In genomic region chr20:4998160-4998651, GRCh38 we compare ENCODE assay signal across 12 cellular contexts. TPM values are rescaled to one million over a fixed set of nuclear protein-coding genes. Genes with fewer than 3 reads are reported as not detected.
DNase-seq lines count a peak whose midpoint lies in the region; ATAC-seq, FAIRE-seq and TF ChIP-seq lines count a peak whose summit lies in the region.
"Had no signal": no experiment of that assay in that cellular context is flagged by ENCODE, and none has a peak within 500 bp of the region (broad histone marks: within the 10 kb centered on the region; RNA-seq: fewer than 3 reads in every experiment).

No MANE protein-coding gene starts in this region.

- TF ChIP-seq POLR2A in GM12891 (IDR thresholded peaks at IDR 0.05; ENCODE audit: low read depth, low read length): no peak

- H3K27me3 Mint-ChIP-seq in CD14-positive monocyte (ENCODE audit: low read depth in 3 of 3): peaks cover 0 to 2% (median 0%) of the 10 kb centered on the region in 3 donors

- DNase-seq in CD14-positive monocyte (ENCODE audit: low spot score): no peak
- DNase-seq in NOMO-1 treated with dmso at 0.1 percent for 144 hours (lab: John Stamatoyannopoulos, UW; ENCODE audit: unreplicated experiment): peak; percentile 60
- DNase-seq in fibroblast of pulmonary artery (ENCODE audit: low read depth): no peak
- no peak for DNase-seq in GM12891 (ENCODE audit: insufficient read length, low spot score)
- no peak for DNase-seq in mucosa of descending colon
- DNase-seq: cerebellar nuclear complex, NCI-H524 treated with DMSO at 0.1 percent for 48 hours, stomach had no signal

- H3K4me1 Mint-ChIP-seq in CD14-positive monocyte: peaks cover 49% of the 10 kb centered on the region

- H3K36me3 ChIP-seq in mucosa of descending colon (ENCODE audit: low read depth): no peaks in the 10 kb centered on the region
- H3K36me3 ChIP-seq: stomach had no signal

- no peak for FAIRE-seq in GM12891 (lab: Jason Lieb, UNC)

- H3K4me3 Mint-ChIP-seq in CD14-positive monocyte: no peak overlapping the region

- ATAC-seq in GM18498 (IDR thresholded peaks at IDR 0.05; ENCODE audit: unreplicated experiment): peak; percentile 39
- no peak for ATAC-seq in GM18867 (IDR thresholded peaks at IDR 0.05; ENCODE audit: unreplicated experiment)
- ATAC-seq in HG02610 (IDR thresholded peaks at IDR 0.05; ENCODE audit: unreplicated experiment): no peak
- ATAC-seq in mucosa of descending colon: no peak
- ATAC-seq: sciatic nerve had no signal

- intact Hi-C loops in CD14-positive monocyte (cut with micrococcal nuclease): no loop called here
- intact Hi-C loops in mucosa of descending colon (cut with DNase I, micrococcal nuclease): no loop called here

- H3K4me3 ChIP-seq in fibroblast of pulmonary artery (replicated peaks; ENCODE audit: low read depth, low read length): no peak overlapping the region
- no peak overlapping the region for H3K4me3 ChIP-seq in mucosa of descending colon
- H3K4me3 ChIP-seq: stomach had no signal

- H3K9me3 Mint-ChIP-seq in CD14-positive monocyte: peaks cover 0 to 3% (median 0%) of the 10 kb centered on the region in 7 donors

- H3K9me3 ChIP-seq in mucosa of descending colon: no peaks in the 10 kb centered on the region
- H3K9me3 ChIP-seq: stomach had no signal

- peaks cover 3 to 4% of the 10 kb centered on the region in 2 donors for H3K36me3 Mint-ChIP-seq in CD14-positive monocyte

- H3K27ac Mint-ChIP-seq in CD14-positive monocyte: peak overlapping the region in 2 of 7 donors; percentile 43 to 55

- peaks cover 12% of the 10 kb centered on the region for H3K4me1 ChIP-seq in mucosa of descending colon (ENCODE audit: low read depth)

- TF ChIP-seq CTCF in CD14-positive monocyte (IDR thresholded peaks at IDR 0.05) (peak; percentile 50), fibroblast of pulmonary artery (IDR thresholded peaks at IDR 0.05; ENCODE audit: low read length, missing control alignments) (peak; percentile 8), mucosa of descending colon (IDR thresholded peaks at IDR 0.05) (no peak)

TF ChIP-seq in GM12891, 5 proteins besides CTCF, POLR2A, EP300 and RAD21:
- TF ChIP-seq POU2F2 (IDR thresholded peaks at IDR 0.05; ENCODE audit: low read depth, low read length): no peak
- TF ChIP-seq SPI1 (IDR thresholded peaks at IDR 0.05; ENCODE audit: low read depth, low read length): no peak
- TF ChIP-seq TAF1 (IDR thresholded peaks at IDR 0.05; ENCODE audit: low read depth, low read length): no peak
- no peak for TF ChIP-seq POLR2AphosphoS5 (IDR thresholded peaks at IDR 0.05; ENCODE audit: low read depth, low read length)
- TF ChIP-seq PAX5 (IDR thresholded peaks at IDR 0.05; ENCODE audit: insufficient read depth, low read length, severe bottlenecking): no peak

RNA-seq across cellular contexts. Expression of gene SLC23A2, which starts 3.1 kb away (rescaled TPM):
- polyA plus RNA-seq in CD14-positive monocyte: 1 to 10 TPM; 3.3 to 6.4 TPM
- 9.8 TPM for polyA plus RNA-seq in GM12891 (2012; ENCODE audit: low read depth, missing spikeins)
- total RNA-seq in mucosa of descending colon: 10 to 100 TPM in 1 of 3 donors, 1 to 10 TPM in 2; 9.1 to 15.4 (median 9.4) TPM
